In genomic region chr2:190532581-190532980, GRCh38 we compare ENCODE assay signal across 1 cellular context.
TF ChIP-seq lines count a peak whose summit lies in the region.

No MANE protein-coding gene starts in this region.

TF ChIP-seq in HepG2, 621 proteins besides CTCF, POLR2A, EP300 and RAD21 (continued from another document):
- TF ChIP-seq ZBTB3 (CRISPR knock-in tag; IDR thresholded peaks at IDR 0.05; ENCODE audit: borderline replicate concordance, low read depth) (no peak), ZNF260 (CRISPR knock-in tag; IDR thresholded peaks at IDR 0.05; ENCODE audit: borderline replicate concordance, low read depth) (no peak), ARID4A (CRISPR knock-in tag; IDR thresholded peaks at IDR 0.05; ENCODE audit: borderline replicate concordance) (no peak), ZNF24 (IDR thresholded peaks at IDR 0.05) (no peak)
